9 cellular contexts compared by ENCODE assay signal in the genomic region with DNA sequence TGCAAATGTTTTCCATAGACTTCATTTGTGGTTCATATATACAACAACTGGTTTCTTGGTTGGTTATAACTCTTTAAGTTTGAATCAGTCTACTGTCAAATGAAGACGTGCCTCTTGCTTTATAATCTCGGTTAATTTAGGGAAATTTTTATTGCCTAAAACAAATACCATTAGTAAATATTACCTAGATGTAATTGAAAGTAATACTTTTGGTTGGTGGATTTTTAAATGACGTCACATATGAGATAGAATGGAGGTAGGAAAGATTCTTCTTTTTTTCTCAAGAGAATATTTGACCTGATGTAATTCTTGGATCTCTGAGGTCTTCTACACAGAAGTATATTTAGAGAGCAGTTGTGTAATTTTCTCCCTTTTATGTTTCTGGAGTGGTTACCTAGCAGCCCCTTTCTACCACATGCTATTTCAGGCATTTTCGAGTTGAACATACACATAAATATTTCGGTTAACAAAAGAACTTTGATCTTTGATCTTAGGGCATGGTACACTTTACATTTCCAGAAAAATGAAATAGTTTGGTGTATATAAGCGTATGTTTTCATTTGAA. TPM values are rescaled to one million over a fixed set of nuclear protein-coding genes. Genes with fewer than 3 reads are reported as not detected.
A peak's percentile ranks its signal among the peaks of the same experiment; 100 is the strongest.
DNase-seq lines count a peak whose midpoint lies in the region; ATAC-seq, FAIRE-seq and TF ChIP-seq lines count a peak whose summit lies in the region.
"Had no signal": no experiment of that assay in that cellular context is flagged by ENCODE, and none has a peak within 500 bp of the region (broad histone marks: within the 10 kb centered on the region; RNA-seq: fewer than 3 reads in every experiment).

No MANE protein-coding gene starts in this region.

- dilution Hi-C loops in keratinocyte (cut with MboI; ENCODE audit: extremely low pct_ligation_motif_present, low sequenced_read_pairs), result no loop called here

- no peak overlapping the region for H2AFZ ChIP-seq in MM.1S (ENCODE audit: low read length)
- peak overlapping the region; percentile 68 for H2AFZ ChIP-seq in keratinocyte (ENCODE audit: control insufficient read depth, low read length)

- peak overlapping the region; percentile 67 for H3K9ac ChIP-seq in MM.1S (ENCODE audit: low read length)
- peak overlapping the region; percentile 93 for H3K9ac ChIP-seq in keratinocyte (ENCODE audit: control insufficient read depth, extremely low read depth, insufficient read depth, low read length)

- H3K9me1 ChIP-seq in keratinocyte (ENCODE audit: control insufficient read depth, extremely low read depth, insufficient read depth, low read length), result no peaks in the 10 kb centered on the region

- no peaks in the 10 kb centered on the region for H3K27me3 ChIP-seq in MM.1S (replicated peaks; ENCODE audit: insufficient read depth, low read length)
- H3K27me3 ChIP-seq in keratinocyte (ENCODE audit: control insufficient read depth, extremely low read depth, insufficient read depth, low read length), result no peaks in the 10 kb centered on the region

- H4K20me1 ChIP-seq in MM.1S (ENCODE audit: insufficient read depth, low read length), result no peaks in the 10 kb centered on the region
- no peaks in the 10 kb centered on the region for H4K20me1 ChIP-seq in keratinocyte (ENCODE audit: control insufficient read depth, extremely low read depth, insufficient read depth, low read length)

- DNase-seq in NCI-H146 (lab: John Stamatoyannopoulos, UW), result peak; percentile 34
- DNase-seq in NCI-H146 treated with DMSO at 0.1 percent for 48 hours (lab: John Stamatoyannopoulos, UW; ENCODE audit: unreplicated experiment), result no peak
- DNase-seq in MM.1S, result peak; percentile 26
- DNase-seq in amniotic epithelial cell (ENCODE audit: low read depth), result peak; percentile 76
- no peak for DNase-seq in keratinocyte (ENCODE audit: low read depth, low spot score)
- peak; percentile 68 for DNase-seq in superior temporal gyrus (ENCODE audit: extremely low spot score)
- DNase-seq in ureter (ENCODE audit: low spot score), result no peak

- H3F3A ChIP-seq in MM.1S (ENCODE audit: insufficient read depth, low read length), result peaks cover 15% of the 10 kb centered on the region

- H3K4me3 ChIP-seq in MM.1S (ENCODE audit: low read length), result peak overlapping the region; percentile 75
- H3K4me3 ChIP-seq in keratinocyte (ENCODE audit: control insufficient read depth in 2 of 3, extremely low read depth in 1 of 3, insufficient read depth in 2 of 3, low read depth in 1 of 3, low read length in 3 of 3), result peak overlapping the region; percentile 71 to 91 (median 73)

- H3K4me1 ChIP-seq in MM.1S (ENCODE audit: low read length) (peaks cover 6% of the 10 kb centered on the region; the same call in 1 of the 2 replicates), keratinocyte (ENCODE audit: control insufficient read depth, extremely low read depth, insufficient read depth, low read length) (peaks cover 10% of the 10 kb centered on the region)

- FAIRE-seq in keratinocyte (lab: Jason Lieb, UNC), result peak; percentile 60

- peaks cover 58% of the 10 kb centered on the region for H3K79me2 ChIP-seq in MM.1S (ENCODE audit: low read length)
- peaks cover 56% of the 10 kb centered on the region for H3K79me2 ChIP-seq in keratinocyte (ENCODE audit: control insufficient read depth, insufficient read depth, low read length)

- H3K9me3 ChIP-seq in MM.1S (replicated peaks; ENCODE audit: insufficient read depth, low read length), result no peaks in the 10 kb centered on the region
- H3K9me3 ChIP-seq in keratinocyte (ENCODE audit: control insufficient read depth, low read depth, low read length), result no peaks in the 10 kb centered on the region

- TF ChIP-seq CTCF in MM.1S (IDR thresholded peaks at IDR 0.05; ENCODE audit: low read length) (no peak), keratinocyte (optimal IDR thresholded peaks at IDR 0.05 in 1 of 3, IDR thresholded peaks at IDR 0.05 in 1 of 3, conservative IDR thresholded peaks at IDR 0.05 in 1 of 3; ENCODE audit: extremely low read depth in 1 of 3, insufficient read depth in 2 of 3, low read length in 3 of 3) (no peak)

- H3K36me3 ChIP-seq in MM.1S (replicated peaks; ENCODE audit: insufficient read depth, low read length), result no peaks in the 10 kb centered on the region
- no peaks in the 10 kb centered on the region for H3K36me3 ChIP-seq in keratinocyte (ENCODE audit: control insufficient read depth in 2 of 2, extremely low read depth in 1 of 2, insufficient read depth in 2 of 2, low read length in 2 of 2)

- no peaks in the 10 kb centered on the region for H3K9me2 ChIP-seq in MM.1S (replicated peaks; ENCODE audit: insufficient read depth, low read length)

- H3K27ac ChIP-seq in MM.1S (ENCODE audit: low read length), result peak overlapping the region; percentile 96; the same call in 1 of the 2 replicates
- peak overlapping the region; percentile 98 for H3K27ac ChIP-seq in keratinocyte (ENCODE audit: control insufficient read depth, insufficient read depth, low read length)
- H3K27ac ChIP-seq: C4-2B had no signal

- peak overlapping the region; percentile 54 for H3K4me2 ChIP-seq in MM.1S (ENCODE audit: low read depth, low read length)
- peak overlapping the region; percentile 94 for H3K4me2 ChIP-seq in keratinocyte (ENCODE audit: control insufficient read depth, extremely low read depth, insufficient read depth, low read depth, low read length)

- ATAC-seq in GM21717 (IDR thresholded peaks at IDR 0.05; ENCODE audit: unreplicated experiment), result peak; percentile 37

RNA-seq across cellular contexts. Expression of gene ATF7IP, which starts 1.7 kb away (rescaled TPM):
- 9.6 to 16.3 TPM (median 9.8 TPM) in 3 replicates for polyA plus RNA-seq in keratinocyte
- polyA plus RNA-seq in keratinocyte (2011; ENCODE audit: low read depth), result 139 TPM
- 7.3 and 12.5 TPM in 2 replicates for polyA plus RNA-seq in keratinocyte (2011; cell fraction: cytosol; rRNA removed)
- polyA plus RNA-seq in keratinocyte (2011; cell fraction: nucleus; rRNA removed), result 27.7 and 35.2 TPM in 2 replicates
- polyA plus RNA-seq in keratinocyte (2012; ENCODE audit: low replicate concordance), result 11.1 and 13.1 TPM in 2 replicates
- 33.2 to 44.1 TPM (median 37.8 TPM) in 3 replicates for polyA minus RNA-seq in keratinocyte
- 24.2 TPM for polyA minus RNA-seq in keratinocyte (2011; cell fraction: cytosol; rRNA and poly(A)+ RNA removed)
- 29.8 and 68.6 TPM in 2 replicates for polyA minus RNA-seq in keratinocyte (2011; cell fraction: nucleus; rRNA and poly(A)+ RNA removed)
- total RNA-seq in ureter, result 124 TPM

Comparison
In these comparisons a context has a peak if more than half of its experiments do, and no peak if none do; other contexts are left out.
1. DNase-seq: peak in NCI-H146 (single experiment), MM.1S (single experiment), amniotic epithelial cell (single experiment) and superior temporal gyrus (single experiment); none in NCI-H146 treated with DMSO at 0.1 percent for 48 hours (single experiment), keratinocyte (single experiment) and ureter (single experiment).